8 cellular contexts compared by ENCODE assay signal in the genomic region with DNA sequence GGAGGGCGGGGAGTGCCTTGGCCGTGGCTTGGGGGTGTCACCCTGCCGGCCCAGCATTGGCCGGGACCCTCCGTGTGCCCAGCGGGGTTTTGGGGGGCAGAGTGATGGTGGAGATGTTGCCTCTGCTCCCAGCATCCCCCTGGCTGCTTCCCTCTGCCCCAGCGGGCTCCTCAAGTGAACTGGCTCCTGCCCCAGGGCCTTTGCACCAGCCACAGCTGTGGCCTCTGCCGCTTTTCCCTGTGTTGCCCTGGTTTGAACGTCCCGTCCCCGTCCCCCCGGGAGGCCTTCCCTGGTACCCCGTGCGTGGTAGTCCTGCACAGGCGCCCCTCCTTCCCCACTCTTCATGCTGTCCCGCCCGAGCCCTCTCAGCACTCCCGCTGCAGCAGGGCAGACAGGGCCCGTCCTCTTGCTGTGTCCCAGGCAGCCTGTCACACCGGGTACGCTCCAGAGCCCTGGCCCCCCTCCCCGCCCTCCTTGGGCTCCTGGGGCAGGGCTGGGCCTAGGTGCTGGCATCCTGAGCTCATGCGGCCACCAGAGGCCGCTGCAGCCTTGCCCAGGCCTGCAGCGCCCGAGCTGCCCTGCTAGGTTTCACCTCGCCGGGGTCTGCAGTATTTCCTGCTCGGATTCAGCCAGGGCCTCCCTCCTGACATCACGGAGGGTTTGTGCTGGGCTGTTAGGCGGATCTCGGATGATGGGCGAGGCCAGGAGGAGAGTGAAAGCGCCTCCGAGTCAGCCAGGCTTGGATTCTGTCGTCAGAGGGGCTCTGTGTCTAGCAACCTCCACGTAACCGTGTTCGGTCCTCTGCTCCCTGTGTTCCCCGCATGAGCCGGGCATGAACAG. TPM values are rescaled to one million over a fixed set of nuclear protein-coding genes. Genes with fewer than 3 reads are reported as not detected.
A peak's percentile ranks its signal among the peaks of the same experiment; 100 is the strongest.
DNase-seq lines count a peak whose midpoint lies in the region; ATAC-seq and TF ChIP-seq lines count a peak whose summit lies in the region.

No MANE protein-coding gene starts in this region.

- H3K4me1 Mint-ChIP-seq in naive B cell = peaks cover 0 to 4% (median 4%) of the 10 kb centered on the region in 3 donors
- peaks cover 4 to 13% of the 10 kb centered on the region in 2 donors for H3K4me1 Mint-ChIP-seq in stimulated activated naive B cell treated with anti-CD40 and anti-IgM and Interleukin-4, amounts not matched to agents 10 μg/mL and 1 μg/mL and 100 μg/mL, for 72 hours

- no peaks in the 10 kb centered on the region for H3K27me3 Mint-ChIP-seq in naive B cell
- no peaks in the 10 kb centered on the region for H3K27me3 Mint-ChIP-seq in stimulated activated naive B cell treated with anti-CD40 and anti-IgM and Interleukin-4, amounts not matched to agents 10 μg/mL and 1 μg/mL and 100 μg/mL, for 72 hours

- H3K4me3 Mint-ChIP-seq in naive B cell = peak overlapping the region in 5 of 8 donors; percentile 13 to 59 (median 33)
- H3K4me3 Mint-ChIP-seq in stimulated activated naive B cell treated with anti-CD40 and anti-IgM and Interleukin-4, amounts not matched to agents 10 μg/mL and 1 μg/mL and 100 μg/mL, for 72 hours = peak overlapping the region in 1 of 2 donors; percentile 14

- DNase-seq in AML-193 (lab: John Stamatoyannopoulos, UW) (peak; percentile 43 to 52), NOMO-1 (lab: John Stamatoyannopoulos, UW; ENCODE audit: unreplicated experiment in 2 of 2) (peak; percentile 55 to 58), erythroblast (lab: John Stamatoyannopoulos, UW) (peak; percentile 76), naive B cell (peak; percentile 72)
- peak; percentile 68 for DNase-seq in activated CD8-positive, alpha-beta memory T cell treated with anti-CD3 and anti-CD28 coated beads, Interleukin-2, amount 50 U/mL, for 4 hours
- peak; percentile 55 for DNase-seq in stimulated activated naive B cell treated with anti-CD40 and anti-IgM and Interleukin-4, amounts not matched to agents 10 μg/mL and 1 μg/mL and 100 μg/mL, for 72 hours

- TF ChIP-seq POLR2A in erythroblast (IDR thresholded peaks at IDR 0.05; ENCODE audit: low read length) = no peak

- H3K9me3 Mint-ChIP-seq in naive B cell = no peaks in the 10 kb centered on the region
- no peaks in the 10 kb centered on the region for H3K9me3 Mint-ChIP-seq in stimulated activated naive B cell treated with anti-CD40 and anti-IgM and Interleukin-4, amounts not matched to agents 10 μg/mL and 1 μg/mL and 100 μg/mL, for 72 hours

- peak overlapping the region in 3 of 6 donors; percentile 46 to 69 (median 62) for H3K27ac Mint-ChIP-seq in naive B cell
- peak overlapping the region; percentile 47 for H3K27ac Mint-ChIP-seq in stimulated activated naive B cell treated with anti-CD40 and anti-IgM and Interleukin-4, amounts not matched to agents 10 μg/mL and 1 μg/mL and 100 μg/mL, for 72 hours

- H3K36me3 Mint-ChIP-seq in naive B cell = no peaks in the 10 kb centered on the region
- H3K36me3 Mint-ChIP-seq in stimulated activated naive B cell treated with anti-CD40 and anti-IgM and Interleukin-4, amounts not matched to agents 10 μg/mL and 1 μg/mL and 100 μg/mL, for 72 hours = peaks cover 3 to 8% of the 10 kb centered on the region in 2 donors

- ATAC-seq in GM19324 (IDR thresholded peaks at IDR 0.05; ENCODE audit: low FRiP score, unreplicated experiment) = peak; percentile 78
- ATAC-seq in HG03571 (IDR thresholded peaks at IDR 0.05; ENCODE audit: unreplicated experiment) = peak; percentile 74
- peak; percentile 90 to 95 for ATAC-seq in naive B cell (ENCODE audit: low read depth in 2 of 2)
- ATAC-seq in stimulated activated naive B cell treated with anti-CD40 and anti-IgM and Interleukin-4, amounts not matched to agents 10 μg/mL and 1 μg/mL and 100 μg/mL, for 72 hours (replicated peaks) = peak; percentile 97

RNA-seq across cellular contexts. Expression of a gene that starts 9.5 kb away (rescaled TPM):
- 10 to 100 TPM; 19.1 to 26.4 (median 24.1) TPM for polyA plus RNA-seq in naive B cell (ENCODE audit: low read depth in 6 of 6)

RNA-seq across cellular contexts. Expression of a gene that starts 9.6 kb away (rescaled TPM):
- polyA plus RNA-seq in naive B cell (ENCODE audit: low read depth in 6 of 6) = 10 to 100 TPM in 1 of 6 donors, 1 to 10 TPM in 4, not detected in 1; 7.1 to 14.9 (median 7.6) TPM

Comparison
In these comparisons a context has a peak if more than half of its experiments do, and no peak if none do; other contexts are left out.
1. Peak in every context shown above with its lines: DNase-seq and ATAC-seq.